ENCODE assay signal across 31 cellular contexts in the genomic region with DNA sequence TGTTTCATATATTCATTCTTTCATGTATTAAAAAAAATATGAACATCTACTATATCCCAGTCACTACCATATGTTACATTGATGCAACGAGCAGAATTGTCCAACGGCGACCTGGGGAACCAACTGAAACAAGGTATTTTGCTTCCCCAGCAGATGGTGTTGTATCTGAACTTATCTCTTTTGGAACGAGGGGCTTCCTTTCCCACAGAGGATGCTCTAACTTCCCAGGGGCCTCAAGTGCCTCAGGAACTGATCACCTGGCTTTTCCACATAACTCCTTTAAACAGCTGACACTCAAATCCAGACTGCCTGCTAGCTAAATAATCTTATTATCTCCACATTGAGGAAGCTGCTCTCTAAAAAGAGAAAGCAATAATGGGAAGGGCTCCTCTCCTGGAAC.
"Had no signal": no experiment of that assay in that cellular context is flagged by ENCODE, and none has a peak within 500 bp of the region (broad histone marks: within the 10 kb centered on the region; RNA-seq: fewer than 3 reads in every experiment).

No MANE protein-coding gene starts in this region.

- H3K4me3 Mint-ChIP-seq: memory B cell; mesothelial cell of epicardium; naive B cell; natural killer cell treated with Interleukin-12 subunit alpha and Interleukin-12 subunit beta and Interleukin-15 and Interleukin-18, amount 100 ng/mL, for 72 hours; neural crest cell; stimulated activated naive CD8-positive, alpha-beta T cell treated with anti-CD3 and anti-CD28 coated beads, Interleukin-15, amount 100 ng/mL, for 72 hours had no signal

- H3K36me3 ChIP-seq: gastrocnemius medialis, neutrophil, pancreas, suprapubic skin, transverse colon, upper lobe of right lung, uterus had no signal

- H3K4me1 ChIP-seq: gastrocnemius medialis, pancreas, suprapubic skin, transverse colon, upper lobe of right lung, uterus had no signal

- H3K4me1 Mint-ChIP-seq: memory B cell; mesothelial cell of epicardium; naive B cell; neural crest cell; stimulated activated naive CD8-positive, alpha-beta T cell treated with anti-CD3 and anti-CD28 coated beads, Interleukin-15, amount 100 ng/mL, for 72 hours had no signal

- H3K27me3 ChIP-seq: gastrocnemius medialis, neutrophil, pancreas, suprapubic skin, transverse colon, upper lobe of right lung, uterus had no signal

- H3K9me3 ChIP-seq: gastrocnemius medialis, mucosa of descending colon, neutrophil, pancreas, suprapubic skin, transverse colon, upper lobe of right lung, uterus had no signal

- H3K27me3 Mint-ChIP-seq: natural killer cell treated with Interleukin-12 subunit alpha and Interleukin-12 subunit beta and Interleukin-15 and Interleukin-18, amount 100 ng/mL, for 72 hours had no signal

- H3K4me3 ChIP-seq: dorsolateral prefrontal cortex, gastrocnemius medialis, lung, mucosa of descending colon, pancreas, smooth muscle cell, suprapubic skin, transverse colon, upper lobe of right lung, uterus had no signal

- H3K4me2 ChIP-seq: smooth muscle cell had no signal

- H3K27ac Mint-ChIP-seq: memory B cell; mesothelial cell of epicardium; naive B cell; natural killer cell treated with Interleukin-12 subunit alpha and Interleukin-12 subunit beta and Interleukin-15 and Interleukin-18, amount 100 ng/mL, for 72 hours; progenitor cell of endocrine pancreas; stimulated activated naive CD8-positive, alpha-beta T cell treated with anti-CD3 and anti-CD28 coated beads, Interleukin-15, amount 100 ng/mL, for 72 hours had no signal

- H3K9me3 Mint-ChIP-seq: memory B cell, neural crest cell had no signal

- ATAC-seq: esophagus mucosa; gastrocnemius medialis; left lobe of liver; mucosa of descending colon; natural killer cell treated with Interleukin-12 subunit alpha and Interleukin-12 subunit beta and Interleukin-15 and Interleukin-18, amount 100 ng/mL, for 72 hours; pancreas; sciatic nerve; stimulated activated naive CD8-positive, alpha-beta T cell treated with anti-CD3 and anti-CD28 coated beads, Interleukin-15, amount 100 ng/mL, for 72 hours; upper lobe of right lung had no signal

- H3K36me3 Mint-ChIP-seq: memory B cell; mesothelial cell of epicardium; naive B cell; natural killer cell treated with Interleukin-12 subunit alpha and Interleukin-12 subunit beta and Interleukin-15 and Interleukin-18, amount 100 ng/mL, for 72 hours had no signal

- H3K27ac ChIP-seq: dorsolateral prefrontal cortex, epithelial cell of prostate, gastrocnemius medialis, neutrophil, pancreas, suprapubic skin, transverse colon, upper lobe of right lung, uterus had no signal

- DNase-seq: dorsolateral prefrontal cortex; effector CD4-positive, alpha-beta T cell; foreskin fibroblast; gastrocnemius medialis; head of caudate nucleus; kidney; mucosa of descending colon; naive B cell; pancreas; stimulated activated CD4-positive, alpha-beta T cell treated with anti-CD3 and anti-CD28 coated beads, Interleukin-12 subunit alpha, Interleukin-12 subunit beta, amount 100 ng/mL, for 4 hours; stimulated activated CD4-positive, alpha-beta T cell treated with anti-CD3 and anti-CD28 coated beads, Interleukin-1b, Interleukin-23, amount 100 ng/mL, for 48 hours; stimulated activated CD4-positive, alpha-beta T cell treated with anti-CD3 and anti-CD28 coated beads, Interleukin-4, amount 100 ng/mL, for 1 hour; stimulated activated CD8-positive, alpha-beta memory T cell treated with anti-CD3 and anti-CD28 coated beads, Interleukin-4, amount 100 ng/mL, for 48 hours; stimulated activated naive CD4-positive, alpha-beta T cell; stimulated activated naive CD8-positive, alpha-beta T cell treated with anti-CD3 and anti-CD28 coated beads, Interleukin-15, amount 100 ng/mL, for 72 hours; transverse colon; upper lobe of right lung; uterus had no signal
